13 cellular contexts compared by ENCODE assay signal in genomic region chr5:80035839-80036238, GRCh38. TPM values are rescaled to one million over a fixed set of nuclear protein-coding genes. Genes with fewer than 3 reads are reported as not detected.
DNase-seq lines count a peak whose midpoint lies in the region; ATAC-seq, FAIRE-seq and TF ChIP-seq lines count a peak whose summit lies in the region.
"Had no signal": no experiment of that assay in that cellular context is flagged by ENCODE, and none has a peak within 500 bp of the region (broad histone marks: within the 10 kb centered on the region; RNA-seq: fewer than 3 reads in every experiment).

No MANE protein-coding gene starts in this region.

- no peaks in the 10 kb centered on the region for H3K36me3 ChIP-seq in subcutaneous abdominal adipose tissue (ENCODE audit: control insufficient read depth in 5 of 5, insufficient read depth in 5 of 5, low read length in 5 of 5)
- H3K36me3 ChIP-seq: upper lobe of left lung had no signal

- no peak overlapping the region for H3K27ac ChIP-seq in subcutaneous abdominal adipose tissue (ENCODE audit: low read depth, low read length)
- no peak overlapping the region for H3K27ac ChIP-seq in CD4-positive, alpha-beta T cell (ENCODE audit: low read depth, low read length)
- H3K27ac ChIP-seq: RWPE1, upper lobe of left lung had no signal

- no peak for FAIRE-seq in GM12891 (lab: Jason Lieb, UNC)

- H3K4me1 ChIP-seq in subcutaneous abdominal adipose tissue (ENCODE audit: control insufficient read depth in 5 of 5, insufficient read depth in 5 of 5, low read length in 5 of 5), result peaks cover 0 to 7% (median 3%) of the 10 kb centered on the region in 5 donors

- ATAC-seq in activated T-helper 17 cell treated with anti-CD3 and anti-CD28 coated beads, Interleukin-2, amount 50 U/mL, for 72 hours (replicated peaks), result no peak
- no peak for ATAC-seq in CD4-positive, alpha-beta T cell (ENCODE audit: poor library complexity)

- H3K27ac Mint-ChIP-seq in activated naive CD8-positive, alpha-beta T cell, result no peak overlapping the region
- no peak overlapping the region for H3K27ac Mint-ChIP-seq in activated naive CD8-positive, alpha-beta T cell treated with anti-CD3 and anti-CD28 coated beads for 36 hours
- no peak overlapping the region for H3K27ac Mint-ChIP-seq in activated T-helper 17 cell treated with anti-CD3 and anti-CD28 coated beads, Interleukin-2, amount 50 U/mL, for 72 hours
- H3K27ac Mint-ChIP-seq in CD4-positive, alpha-beta T cell, result no peak overlapping the region
- H3K27ac Mint-ChIP-seq: dendritic cell treated with granulocyte-macrophage colony-stimulating factor and Interleukin-4, amounts not matched to agents 40 ng/mL and 50 ng/mL, for 4 days had no signal

- no peaks in the 10 kb centered on the region for H3K9me3 Mint-ChIP-seq in activated naive CD8-positive, alpha-beta T cell (ENCODE audit: low read depth)
- H3K9me3 Mint-ChIP-seq in activated naive CD8-positive, alpha-beta T cell treated with anti-CD3 and anti-CD28 coated beads for 36 hours, result no peaks in the 10 kb centered on the region
- no peaks in the 10 kb centered on the region for H3K9me3 Mint-ChIP-seq in activated T-helper 17 cell treated with anti-CD3 and anti-CD28 coated beads, Interleukin-2, amount 50 U/mL, for 72 hours
- no peaks in the 10 kb centered on the region for H3K9me3 Mint-ChIP-seq in CD4-positive, alpha-beta T cell
- H3K9me3 Mint-ChIP-seq: dendritic cell treated with granulocyte-macrophage colony-stimulating factor and Interleukin-4, amounts not matched to agents 40 ng/mL and 50 ng/mL, for 4 days had no signal

- H3K4me3 ChIP-seq in subcutaneous abdominal adipose tissue (ENCODE audit: low read depth in 1 of 5, low read length in 5 of 5), result peak overlapping the region in 3 of 5 donors; percentile 44 to 51 (median 51)

- POLR2A ChIA-PET in CD4-positive, alpha-beta T cell (lab: Charles Lee), result no interaction called here

- no peak for TF ChIP-seq CTCF in CD4-positive, alpha-beta T cell (IDR thresholded peaks at IDR 0.05)

- no peaks in the 10 kb centered on the region for H3K9me3 ChIP-seq in subcutaneous abdominal adipose tissue (ENCODE audit: control insufficient read depth in 5 of 5, low read length in 5 of 5)
- H3K9me3 ChIP-seq in CD4-positive, alpha-beta T cell (ENCODE audit: control insufficient read depth, low read length), result no peaks in the 10 kb centered on the region
- H3K9me3 ChIP-seq: upper lobe of left lung had no signal

- H3K4me1 Mint-ChIP-seq in activated naive CD8-positive, alpha-beta T cell (ENCODE audit: low read depth), result peaks cover 21% of the 10 kb centered on the region
- peaks cover 19% of the 10 kb centered on the region for H3K4me1 Mint-ChIP-seq in activated naive CD8-positive, alpha-beta T cell treated with anti-CD3 and anti-CD28 coated beads for 36 hours
- H3K4me1 Mint-ChIP-seq in activated T-helper 17 cell treated with anti-CD3 and anti-CD28 coated beads, Interleukin-2, amount 50 U/mL, for 72 hours, result peaks cover 6% of the 10 kb centered on the region
- peaks cover 19% of the 10 kb centered on the region for H3K4me1 Mint-ChIP-seq in CD4-positive, alpha-beta T cell (ENCODE audit: low read depth)

- DNase-seq in activated naive CD8-positive, alpha-beta T cell treated with anti-CD3 and anti-CD28 coated beads for 36 hours, result no peak
- DNase-seq in iPS-NIHi7 (ENCODE audit: extremely low spot score) (peak; percentile 24), NAMALWA (ENCODE audit: low spot score) (no peak), GM12891 (ENCODE audit: insufficient read length, low spot score) (no peak)
- DNase-seq in CD4-positive, alpha-beta T cell, result no peak
- DNase-seq: amniotic stem cell, NCI-H2107 had no signal

- no peak for TF ChIP-seq POLR2A in GM12891 (IDR thresholded peaks at IDR 0.05; ENCODE audit: low read depth, low read length)

- no peak overlapping the region for H3K9ac ChIP-seq in subcutaneous abdominal adipose tissue (ENCODE audit: low read length in 5 of 5)

- peaks cover 3% of the 10 kb centered on the region for H3K36me3 Mint-ChIP-seq in activated naive CD8-positive, alpha-beta T cell
- no peaks in the 10 kb centered on the region for H3K36me3 Mint-ChIP-seq in activated naive CD8-positive, alpha-beta T cell treated with anti-CD3 and anti-CD28 coated beads for 36 hours
- H3K36me3 Mint-ChIP-seq in activated T-helper 17 cell treated with anti-CD3 and anti-CD28 coated beads, Interleukin-2, amount 50 U/mL, for 72 hours (ENCODE audit: low read depth), result no peaks in the 10 kb centered on the region
- no peaks in the 10 kb centered on the region for H3K36me3 Mint-ChIP-seq in CD4-positive, alpha-beta T cell (ENCODE audit: low read depth)

- CTCF ChIA-PET in CD4-positive, alpha-beta T cell (lab: Charles Lee), result no interaction called here

- H3K27me3 ChIP-seq in subcutaneous abdominal adipose tissue (ENCODE audit: control insufficient read depth in 5 of 5, insufficient read depth in 4 of 5, low read length in 5 of 5), result peaks cover 26 to 42% (median 34%) of the 10 kb centered on the region in 5 donors
- H3K27me3 ChIP-seq in CD4-positive, alpha-beta T cell (ENCODE audit: control insufficient read depth, insufficient read depth, low read length), result peaks cover 49% of the 10 kb centered on the region

- peaks cover 39% of the 10 kb centered on the region for H3K27me3 Mint-ChIP-seq in activated naive CD8-positive, alpha-beta T cell
- H3K27me3 Mint-ChIP-seq in activated naive CD8-positive, alpha-beta T cell treated with anti-CD3 and anti-CD28 coated beads for 36 hours, result peaks cover 52% of the 10 kb centered on the region
- H3K27me3 Mint-ChIP-seq in activated T-helper 17 cell treated with anti-CD3 and anti-CD28 coated beads, Interleukin-2, amount 50 U/mL, for 72 hours, result peaks cover 50% of the 10 kb centered on the region
- peaks cover 83% of the 10 kb centered on the region for H3K27me3 Mint-ChIP-seq in CD4-positive, alpha-beta T cell

- H3K4me3 Mint-ChIP-seq in activated naive CD8-positive, alpha-beta T cell, result peak overlapping the region; percentile 73
- H3K4me3 Mint-ChIP-seq in activated naive CD8-positive, alpha-beta T cell treated with anti-CD3 and anti-CD28 coated beads for 36 hours, result no peak overlapping the region
- H3K4me3 Mint-ChIP-seq in activated T-helper 17 cell treated with anti-CD3 and anti-CD28 coated beads, Interleukin-2, amount 50 U/mL, for 72 hours, result peak overlapping the region; percentile 33
- H3K4me3 Mint-ChIP-seq in CD4-positive, alpha-beta T cell, result no peak overlapping the region
- H3K4me3 Mint-ChIP-seq: dendritic cell treated with granulocyte-macrophage colony-stimulating factor and Interleukin-4, amounts not matched to agents 40 ng/mL and 50 ng/mL, for 4 days had no signal

- intact Hi-C loops in CD4-positive, alpha-beta T cell (cut with DNase I, micrococcal nuclease), result no loop called here

TF ChIP-seq in GM12891, 5 proteins besides CTCF, POLR2A, EP300 and RAD21:
- TF ChIP-seq POLR2AphosphoS5 (IDR thresholded peaks at IDR 0.05; ENCODE audit: low read depth, low read length) (no peak), POU2F2 (IDR thresholded peaks at IDR 0.05; ENCODE audit: low read depth, low read length) (no peak), SPI1 (IDR thresholded peaks at IDR 0.05; ENCODE audit: low read depth, low read length) (no peak), PAX5 (IDR thresholded peaks at IDR 0.05; ENCODE audit: insufficient read depth, low read length, severe bottlenecking) (no peak), TAF1 (IDR thresholded peaks at IDR 0.05; ENCODE audit: low read depth, low read length) (no peak)
TF ChIP-seq in GM12891: peak in this region for 0.

RNA-seq across cellular contexts. Expression of gene THBS4, which starts 0.7 kb away (rescaled TPM):
- total RNA-seq in activated naive CD8-positive, alpha-beta T cell treated with anti-CD3 and anti-CD28 coated beads for 36 hours, result under 1 TPM; 0.41 to 0.76 TPM
- 1 to 10 TPM; 1.7 to 3.5 TPM for total RNA-seq in activated T-helper 17 cell treated with anti-CD3 and anti-CD28 coated beads, Interleukin-2, amount 50 U/mL, for 72 hours
- total RNA-seq in CD4-positive, alpha-beta T cell, result under 1 TPM; 0.47 to 0.85 TPM
- polyA plus RNA-seq in GM12891 (2012; ENCODE audit: low read depth, missing spikeins), result 0.30 TPM

RNA-seq across cellular contexts. Expression of gene MTX3, which starts 44.8 kb away (rescaled TPM):
- total RNA-seq in activated naive CD8-positive, alpha-beta T cell treated with anti-CD3 and anti-CD28 coated beads for 36 hours, result 10 to 100 TPM; 15.6 to 16.2 TPM
- 10 to 100 TPM; 25.4 to 35.2 TPM for total RNA-seq in activated T-helper 17 cell treated with anti-CD3 and anti-CD28 coated beads, Interleukin-2, amount 50 U/mL, for 72 hours
- 10 to 100 TPM; 25.6 to 26.5 TPM for total RNA-seq in CD4-positive, alpha-beta T cell
- polyA plus RNA-seq in GM12891 (2012; ENCODE audit: low read depth, missing spikeins), result 2.3 TPM

Comparison
In these comparisons a context has a peak if more than half of its experiments do, and no peak if none do; other contexts are left out.
1. H3K4me3 Mint-ChIP-seq: peak in activated naive CD8-positive, alpha-beta T cell (single experiment) and activated T-helper 17 cell treated with anti-CD3 and anti-CD28 coated beads, Interleukin-2, amount 50 U/mL, for 72 hours (single experiment); none in activated naive CD8-positive, alpha-beta T cell treated with anti-CD3 and anti-CD28 coated beads for 36 hours (single experiment) and CD4-positive, alpha-beta T cell (single experiment).